ENCODE assay signal across 11 cellular contexts in genomic region chr3:49501258-49501609, GRCh38. TPM values are rescaled to one million over a fixed set of nuclear protein-coding genes. Genes with fewer than 3 reads are reported as not detected.
DNase-seq lines count a peak whose midpoint lies in the region; ATAC-seq, FAIRE-seq and TF ChIP-seq lines count a peak whose summit lies in the region.
"Had no signal": no experiment of that assay in that cellular context is flagged by ENCODE, and none has a peak within 500 bp of the region (broad histone marks: within the 10 kb centered on the region; RNA-seq: fewer than 3 reads in every experiment).

No MANE protein-coding gene starts in this region.

- no peak for DNase-seq in HFFc6
- no peak for DNase-seq in central memory CD8-positive, alpha-beta T cell (ENCODE audit: low spot score in 2 of 2)
- no peak for DNase-seq in HepG2 (ENCODE audit: low spot score)
- no peak for DNase-seq in stimulated activated effector memory CD8-positive, alpha-beta T cell treated with anti-CD3 and anti-CD28 coated beads, Interleukin-12 subunit alpha, Interleukin-12 subunit beta, amount 100 ng/mL, for 72 hours (ENCODE audit: low spot score in 2 of 2)
- DNase-seq in Ammon's horn (ENCODE audit: low spot score) = no peak
- no peak for DNase-seq in cerebellar cortex (ENCODE audit: low spot score)
- no peak for DNase-seq in C1 segment of cervical spinal cord (lab: John Stamatoyannopoulos, UW)
- DNase-seq in MM.1S = no peak
- DNase-seq: stimulated activated CD4-positive, alpha-beta T cell treated with anti-CD3 and anti-CD28 coated beads, Interleukin-1b, Interleukin-23, amount 100 ng/mL, for 48 hours; T-helper 9 cell had no signal

- in situ Hi-C loops in HepG2 (cut with HindIII; ENCODE audit: extremely low pct_ligation_motif_present, low pct_unique_long_range_greater_than_20kb) = no loop called here

- H3K9me3 ChIP-seq in HepG2 (ENCODE audit: low read length) (no peaks in the 10 kb centered on the region), MM.1S (replicated peaks; ENCODE audit: insufficient read depth, low read length) (no peaks in the 10 kb centered on the region)
- H3K9me3 ChIP-seq: upper lobe of left lung had no signal

- TF ChIP-seq CTCF in HFFc6 (IDR thresholded peaks at IDR 0.05) (no peak), HepG2 (CRISPR knock-in tag; IDR thresholded peaks at IDR 0.05) (no peak), MM.1S (IDR thresholded peaks at IDR 0.05; ENCODE audit: low read length) (no peak)

- no peaks in the 10 kb centered on the region for H3K27me3 ChIP-seq in HepG2 (ENCODE audit: control insufficient read depth in 1 of 2, insufficient read depth in 2 of 2, low read length in 2 of 2)
- H3K27me3 ChIP-seq in MM.1S (replicated peaks; ENCODE audit: insufficient read depth, low read length) = no peaks in the 10 kb centered on the region
- H3K27me3 ChIP-seq: upper lobe of left lung had no signal

- no peak overlapping the region for H2AFZ ChIP-seq in HepG2 (ENCODE audit: low read length)
- H2AFZ ChIP-seq in MM.1S (ENCODE audit: low read length) = no peak overlapping the region

- CTCF ChIA-PET in HepG2 (lab: Yijun Ruan, JAX; ENCODE audit: low intra/inter-chr PET ratio, low total read pairs) = no interaction called here

- POLR2A ChIA-PET in HepG2 (lab: Yijun Ruan, JAX) = interaction anchor here (0.8 to 1.8 kb wide), 9 partner anchors 12 to 477 kb away, joined by 3 to 19 read pairs (median 5); partner anchors contain the start of genes BSN, DAG1 and USP4

- peaks cover 42% of the 10 kb centered on the region for H3K79me2 ChIP-seq in HepG2 (ENCODE audit: insufficient read depth, low read length)
- H3K79me2 ChIP-seq in MM.1S (ENCODE audit: low read length) = peaks cover 42% of the 10 kb centered on the region

- H3K27ac ChIP-seq in HepG2 (ENCODE audit: extremely low read length, insufficient read depth, low read length) = peak overlapping the region; percentile 84
- no peak overlapping the region for H3K27ac ChIP-seq in MM.1S (ENCODE audit: low read length)

- intact Hi-C loops in HepG2 (cut with micrococcal nuclease; ENCODE audit: unreplicated experiment) = no loop called here

- H3K36me3 Mint-ChIP-seq in HFFc6 (ENCODE audit: low read depth) = peaks cover 12% of the 10 kb centered on the region
- H3K36me3 Mint-ChIP-seq in central memory CD8-positive, alpha-beta T cell (ENCODE audit: insufficient read depth) = peaks cover 3% of the 10 kb centered on the region
- no peaks in the 10 kb centered on the region for H3K36me3 Mint-ChIP-seq in stimulated activated effector memory CD8-positive, alpha-beta T cell treated with anti-CD3 and anti-CD28 coated beads, Interleukin-12 subunit alpha, Interleukin-12 subunit beta, amount 100 ng/mL, for 72 hours

- no peak for FAIRE-seq in HepG2 (lab: Jason Lieb, UNC)

- no peaks in the 10 kb centered on the region for H3F3A ChIP-seq in MM.1S (ENCODE audit: insufficient read depth, low read length)

- peak overlapping the region in 1 of 3 experiments; percentile 65; a peak in 1 of 6 replicates for H3K4me3 ChIP-seq in HepG2 (replicated peaks in 1 of 3; ENCODE audit: insufficient read depth in 1 of 3, low read depth in 2 of 3, low read length in 3 of 3)
- no peak overlapping the region for H3K4me3 ChIP-seq in MM.1S (ENCODE audit: low read length)
- H3K4me3 ChIP-seq: upper lobe of left lung had no signal

- peak overlapping the region; percentile 82 for H3K4me3 Mint-ChIP-seq in HFFc6
- H3K4me3 Mint-ChIP-seq in central memory CD8-positive, alpha-beta T cell = no peak overlapping the region
- H3K4me3 Mint-ChIP-seq in stimulated activated effector memory CD8-positive, alpha-beta T cell treated with anti-CD3 and anti-CD28 coated beads, Interleukin-12 subunit alpha, Interleukin-12 subunit beta, amount 100 ng/mL, for 72 hours = no peak overlapping the region

- H4K20me1 ChIP-seq in HepG2 (ENCODE audit: insufficient read depth, low read length) = no peaks in the 10 kb centered on the region
- no peaks in the 10 kb centered on the region for H4K20me1 ChIP-seq in MM.1S (ENCODE audit: insufficient read depth, low read length)

- H3K27me3 Mint-ChIP-seq in HFFc6 (ENCODE audit: insufficient read depth) = peaks cover 3% of the 10 kb centered on the region
- H3K27me3 Mint-ChIP-seq in central memory CD8-positive, alpha-beta T cell = no peaks in the 10 kb centered on the region

- H3K27ac Mint-ChIP-seq in HFFc6 = peak overlapping the region; percentile 97
- H3K27ac Mint-ChIP-seq in central memory CD8-positive, alpha-beta T cell (ENCODE audit: low read depth) = peak overlapping the region; percentile 6
- H3K27ac Mint-ChIP-seq in stimulated activated effector memory CD8-positive, alpha-beta T cell treated with anti-CD3 and anti-CD28 coated beads, Interleukin-12 subunit alpha, Interleukin-12 subunit beta, amount 100 ng/mL, for 72 hours = peak overlapping the region; percentile 12

- BruUV-seq in HepG2 (replicated peaks; lab: Mats Ljungman, UMichigan) = no TSS peak

- peak overlapping the region; percentile 87 for H3K4me2 ChIP-seq in HepG2 (ENCODE audit: low read depth, low read length)
- H3K4me2 ChIP-seq in MM.1S (ENCODE audit: low read depth, low read length) = no peak overlapping the region

- H3K4me1 ChIP-seq in HepG2 (ENCODE audit: insufficient read depth, low read length) (peaks cover 57% of the 10 kb centered on the region), MM.1S (ENCODE audit: low read length) (no peaks in the 10 kb centered on the region)

- H3K36me3 ChIP-seq in HepG2 (replicated peaks in 1 of 2; ENCODE audit: control insufficient read depth in 1 of 2, insufficient read depth in 2 of 2, low read length in 2 of 2) (0 out of 5 replicates have a peak, but pooled peaks cover 0 to 3% of the 10 kb centered on the region in 2 experiments), MM.1S (replicated peaks; ENCODE audit: insufficient read depth, low read length) (no peaks in the 10 kb centered on the region)

- ATAC-seq in central memory CD8-positive, alpha-beta T cell (replicated peaks; ENCODE audit: extremely low read depth, poor library complexity, severe bottlenecking) = no peak
- no peak for ATAC-seq in HepG2
- ATAC-seq in stimulated activated effector memory CD8-positive, alpha-beta T cell treated with anti-CD3 and anti-CD28 coated beads, Interleukin-12 subunit alpha, Interleukin-12 subunit beta, amount 100 ng/mL, for 72 hours = no peak

- no peaks in the 10 kb centered on the region for H3K9me3 Mint-ChIP-seq in HFFc6
- no peaks in the 10 kb centered on the region for H3K9me3 Mint-ChIP-seq in central memory CD8-positive, alpha-beta T cell
- no peaks in the 10 kb centered on the region for H3K9me3 Mint-ChIP-seq in stimulated activated effector memory CD8-positive, alpha-beta T cell treated with anti-CD3 and anti-CD28 coated beads, Interleukin-12 subunit alpha, Interleukin-12 subunit beta, amount 100 ng/mL, for 72 hours

- WGBS in HepG2 (ENCODE audit: low lambda C conversion rate) = 92% methylated on average over 3 of the region's 3 CpGs

- H3K9ac ChIP-seq in HepG2 (ENCODE audit: insufficient read depth, low read depth, low read length) (peak overlapping the region; percentile 71), MM.1S (ENCODE audit: low read length) (no peak overlapping the region)

- TF ChIP-seq POLR2A in HepG2 (IDR thresholded peaks at IDR 0.05; ENCODE audit: insufficient read depth in 1 of 2, low read depth in 2 of 2, low read length in 2 of 2) = no peak

- no peak for TF ChIP-seq EP300 in HepG2 (IDR thresholded peaks at IDR 0.05; ENCODE audit: low read depth in 2 of 2, low read length in 2 of 2)
- TF ChIP-seq EP300 in HepG2 (CRISPR knock-in tag; IDR thresholded peaks at IDR 0.05; ENCODE audit: borderline replicate concordance) = no peak

- no peaks in the 10 kb centered on the region for H3K9me2 ChIP-seq in MM.1S (replicated peaks; ENCODE audit: insufficient read depth, low read length)

- H3K4me1 Mint-ChIP-seq in HFFc6 (ENCODE audit: low read depth) = peaks cover 39% of the 10 kb centered on the region
- peaks cover 32% of the 10 kb centered on the region for H3K4me1 Mint-ChIP-seq in central memory CD8-positive, alpha-beta T cell
- H3K4me1 Mint-ChIP-seq in stimulated activated effector memory CD8-positive, alpha-beta T cell treated with anti-CD3 and anti-CD28 coated beads, Interleukin-12 subunit alpha, Interleukin-12 subunit beta, amount 100 ng/mL, for 72 hours = peaks cover 35% of the 10 kb centered on the region

- no peak for TF ChIP-seq RAD21 in HepG2 (CRISPR knock-in tag; IDR thresholded peaks at IDR 0.05)

RNA-seq across cellular contexts. Expression of gene DAG1, which starts 31.2 kb away (rescaled TPM):
- total RNA-seq in HFFc6 (2021; fragmentation: NEBNext Ultra II Directional; extraction: Animal tissue kit (Norgen Biotek cat#: 25700)) = 100 to 1,000 TPM; 101 to 121 (median 106) TPM
- total RNA-seq in HepG2 (2016; rRNA removed; fragmentation: Illumina TruSeq; extraction: Trizol) = 26.0 and 50.4 TPM in 2 replicates
- total RNA-seq in HepG2 (2016; cell fraction: cytosol; rRNA removed; fragmentation: Illumina TruSeq; extraction: Trizol; ENCODE audit: low read depth) = 7.6 and 8.6 TPM in 2 replicates
- 23.1 and 46.3 TPM in 2 replicates for total RNA-seq in HepG2 (2016; cell fraction: insoluble cytoplasmic fraction; rRNA removed; fragmentation: Illumina TruSeq; extraction: Trizol)
- total RNA-seq in HepG2 (2016; cell fraction: membrane; rRNA removed; fragmentation: Illumina TruSeq; extraction: Trizol) = 16.0 and 18.5 TPM in 2 replicates
- total RNA-seq in HepG2 (2016; cell fraction: nucleus; rRNA removed; fragmentation: Illumina TruSeq; extraction: Trizol) = 65.8 and 74.0 TPM in 2 replicates
- 47.3 and 49.4 TPM in 2 replicates for polyA plus RNA-seq in HepG2 (2011; rRNA removed)
- 28.9 and 29.7 TPM in 2 replicates for polyA plus RNA-seq in HepG2 (2011; cell fraction: cytosol; rRNA removed)
- 24.1 and 25.2 TPM in 2 replicates for polyA plus RNA-seq in HepG2 (2011; cell fraction: nucleus; rRNA removed)
- polyA plus RNA-seq in HepG2 (2012) = 16.5 and 18.8 TPM in 2 replicates
- 3.2 and 3.4 TPM in 2 replicates for polyA plus RNA-seq in HepG2 (2016; cell fraction: cytosol; fragmentation: Illumina TruSeq; extraction: Trizol; ENCODE audit: low read depth)
- polyA plus RNA-seq in HepG2 (2016; cell fraction: insoluble cytoplasmic fraction; fragmentation: Illumina TruSeq; extraction: Trizol; ENCODE audit: low read depth) = 25.3 and 29.2 TPM in 2 replicates
- 8.3 and 8.4 TPM in 2 replicates for polyA plus RNA-seq in HepG2 (2016; cell fraction: membrane; fragmentation: Illumina TruSeq; extraction: Trizol; ENCODE audit: low read depth)
- 93.4 and 97.1 TPM in 2 replicates for polyA plus RNA-seq in HepG2 (2016; cell fraction: nucleus; fragmentation: Illumina TruSeq; extraction: Trizol; ENCODE audit: insufficient read depth, low read depth)
- 198 and 220 TPM in 2 replicates for polyA minus RNA-seq in HepG2 (2011; rRNA and poly(A)+ RNA removed; ENCODE audit: low replicate concordance)
- 39.7 and 54.7 TPM in 2 replicates for polyA minus RNA-seq in HepG2 (2011; cell fraction: cytosol; rRNA and poly(A)+ RNA removed)
- 16.2 and 17.4 TPM in 2 replicates for polyA minus RNA-seq in HepG2 (2011; cell fraction: nucleus; rRNA and poly(A)+ RNA removed)

RNA-seq across cellular contexts. Expression of gene BSN, which starts 53.0 kb away (rescaled TPM):
- total RNA-seq in HFFc6 (2021; fragmentation: NEBNext Ultra II Directional; extraction: Animal tissue kit (Norgen Biotek cat#: 25700)) = under 1 TPM; 0.02 to 0.14 (median 0.06) TPM
- 0.70 and 0.86 TPM in 2 replicates for total RNA-seq in HepG2 (2016; rRNA removed; fragmentation: Illumina TruSeq; extraction: Trizol)
- 0.26 and 0.30 TPM in 2 replicates for total RNA-seq in HepG2 (2016; cell fraction: cytosol; rRNA removed; fragmentation: Illumina TruSeq; extraction: Trizol; ENCODE audit: low read depth)
- total RNA-seq in HepG2 (2016; cell fraction: insoluble cytoplasmic fraction; rRNA removed; fragmentation: Illumina TruSeq; extraction: Trizol) = 0.67 and 0.71 TPM in 2 replicates
- total RNA-seq in HepG2 (2016; cell fraction: membrane; rRNA removed; fragmentation: Illumina TruSeq; extraction: Trizol) = 0.28 and 0.43 TPM in 2 replicates
- total RNA-seq in HepG2 (2016; cell fraction: nucleus; rRNA removed; fragmentation: Illumina TruSeq; extraction: Trizol) = 1.3 and 2.1 TPM in 2 replicates
- 0.42 and 0.67 TPM in 2 replicates for polyA plus RNA-seq in HepG2 (2011; rRNA removed)
- polyA plus RNA-seq in HepG2 (2011; cell fraction: cytosol; rRNA removed) = 0.23 and 0.25 TPM in 2 replicates
- polyA plus RNA-seq in HepG2 (2011; cell fraction: nucleus; rRNA removed) = 3.3 TPM in 2 replicates
- 0.98 and 1.0 TPM in 2 replicates for polyA plus RNA-seq in HepG2 (2012)
- 0.10 and 0.11 TPM in 2 replicates for polyA plus RNA-seq in HepG2 (2016; cell fraction: cytosol; fragmentation: Illumina TruSeq; extraction: Trizol; ENCODE audit: low read depth)
- polyA plus RNA-seq in HepG2 (2016; cell fraction: insoluble cytoplasmic fraction; fragmentation: Illumina TruSeq; extraction: Trizol; ENCODE audit: low read depth) = 0.40 and 0.68 TPM in 2 replicates
- polyA plus RNA-seq in HepG2 (2016; cell fraction: membrane; fragmentation: Illumina TruSeq; extraction: Trizol; ENCODE audit: low read depth) = 0.08 and 0.10 TPM in 2 replicates
- 3.5 and 3.9 TPM in 2 replicates for polyA plus RNA-seq in HepG2 (2016; cell fraction: nucleus; fragmentation: Illumina TruSeq; extraction: Trizol; ENCODE audit: insufficient read depth, low read depth)
- polyA minus RNA-seq in HepG2 (2011; rRNA and poly(A)+ RNA removed; ENCODE audit: low replicate concordance) = 0.09 and 1.8 TPM in 2 replicates
- polyA minus RNA-seq in HepG2 (2011; cell fraction: cytosol; rRNA and poly(A)+ RNA removed) = 0.88 and 1.1 TPM in 2 replicates
- polyA minus RNA-seq in HepG2 (2011; cell fraction: nucleus; rRNA and poly(A)+ RNA removed) = 1.8 and 2.2 TPM in 2 replicates

Comparison
In these comparisons a context has a peak if more than half of its experiments do, and no peak if none do; other contexts are left out.
1. H3K27ac Mint-ChIP-seq: peak in every context shown above with its lines; median percentile 97 in HFFc6; 12 in stimulated activated effector memory CD8-positive, alpha-beta T cell treated with anti-CD3 and anti-CD28 coated beads, Interleukin-12 subunit alpha, Interleukin-12 subunit beta, amount 100 ng/mL, for 72 hours; 6 in central memory CD8-positive, alpha-beta T cell.